8 cellular contexts compared by ENCODE assay signal in the genomic region with DNA sequence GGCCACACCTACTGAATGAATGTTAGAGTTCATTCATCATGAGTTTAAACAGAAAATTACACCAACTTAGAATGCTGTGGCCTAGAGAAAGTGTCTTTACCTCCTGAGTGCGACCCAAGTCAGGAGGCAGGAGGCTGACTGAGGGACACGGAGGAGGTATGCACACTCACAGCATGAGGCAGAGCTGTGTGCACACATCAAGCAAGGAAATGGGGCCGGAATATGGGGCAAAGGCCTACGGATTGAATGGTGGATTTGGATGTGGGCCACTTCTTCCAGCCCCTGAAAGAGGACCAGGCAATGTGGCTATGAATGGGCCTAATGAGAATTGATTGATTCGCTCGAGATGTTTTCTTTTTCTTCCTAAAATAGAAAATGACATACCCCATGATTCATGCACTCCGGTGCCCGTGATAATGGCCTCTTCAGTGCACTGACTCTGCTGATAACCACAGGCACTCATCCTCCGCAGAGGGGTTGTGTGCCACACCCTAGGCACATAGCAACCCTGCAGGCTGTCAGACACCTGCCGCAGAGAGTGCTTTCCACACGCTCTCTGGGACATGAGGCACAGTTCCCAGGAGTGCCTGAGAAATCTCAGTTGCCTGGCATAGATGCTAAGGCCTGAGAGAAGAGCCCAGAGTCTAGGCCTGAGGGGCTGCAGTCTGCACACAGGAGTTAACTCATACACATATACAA.
DNase-seq lines count a peak whose midpoint lies in the region; ATAC-seq and TF ChIP-seq lines count a peak whose summit lies in the region.

No MANE protein-coding gene starts in this region.

- H4K20me1 ChIP-seq in smooth muscle cell (ENCODE audit: low read depth) = no peaks in the 10 kb centered on the region

- H3K4me1 ChIP-seq in gastroesophageal sphincter (no peaks in the 10 kb centered on the region), skeletal muscle tissue (ENCODE audit: control insufficient read depth in 3 of 3, insufficient read depth in 3 of 3, low read length in 3 of 3) (peaks cover 0 to 19% (median 11%) of the 10 kb centered on the region in 3 donors), smooth muscle cell (ENCODE audit: low read depth) (peaks cover 4% of the 10 kb centered on the region)

- H2AFZ ChIP-seq in smooth muscle cell (ENCODE audit: low read depth) = no peak overlapping the region

- TF ChIP-seq EP300 in gastroesophageal sphincter (IDR thresholded peaks at IDR 0.05) = no peak

- H3F3A ChIP-seq in smooth muscle cell (ENCODE audit: low read depth) = no peaks in the 10 kb centered on the region

- ATAC-seq in gastroesophageal sphincter = peak; percentile 28
- ATAC-seq in HG03378 (IDR thresholded peaks at IDR 0.05; ENCODE audit: unreplicated experiment) = no peak

- no peaks in the 10 kb centered on the region for H3K9me3 ChIP-seq in gastroesophageal sphincter
- no peaks in the 10 kb centered on the region for H3K9me3 ChIP-seq in skeletal muscle tissue (ENCODE audit: control insufficient read depth in 3 of 3, low read length in 3 of 3)
- H3K9me3 ChIP-seq in smooth muscle cell (replicated peaks; ENCODE audit: low read depth) = no peaks in the 10 kb centered on the region

- H3K4me2 ChIP-seq in smooth muscle cell = no peak overlapping the region

- H3K36me3 ChIP-seq in gastroesophageal sphincter = no peaks in the 10 kb centered on the region
- H3K36me3 ChIP-seq in skeletal muscle tissue (ENCODE audit: control insufficient read depth in 3 of 3, insufficient read depth in 3 of 3, low read length in 3 of 3) = no peaks in the 10 kb centered on the region
- no peaks in the 10 kb centered on the region for H3K36me3 ChIP-seq in smooth muscle cell (ENCODE audit: low read depth)

- H3K4me3 ChIP-seq in gastroesophageal sphincter = no peak overlapping the region
- no peak overlapping the region for H3K4me3 ChIP-seq in skeletal muscle tissue (ENCODE audit: low read length in 3 of 3)
- H3K4me3 ChIP-seq in smooth muscle cell = no peak overlapping the region

- H3K9ac ChIP-seq in skeletal muscle tissue (ENCODE audit: low read depth in 1 of 3, low read length in 3 of 3) (peak overlapping the region in 2 of 3 donors; percentile 36 to 60), smooth muscle cell (ENCODE audit: low read depth) (no peak overlapping the region)

- TF ChIP-seq CTCF in gastroesophageal sphincter (IDR thresholded peaks at IDR 0.05) = no peak
- no peak for TF ChIP-seq CTCF in smooth muscle cell (IDR thresholded peaks at IDR 0.05; ENCODE audit: borderline replicate concordance, insufficient read depth, poor library complexity, severe bottlenecking)

- TF ChIP-seq POLR2A in gastroesophageal sphincter (IDR thresholded peaks at IDR 0.05) = no peak

- DNase-seq in HUDEP-2 (lab: John Stamatoyannopoulos, UW; ENCODE audit: unreplicated experiment in 76 of 76) (peak in 75 of 76 experiments; percentile 20 to 95 (median 84)), OCI-M1 (lab: John Stamatoyannopoulos, UW) (peak; percentile 92), T-helper 2 cell (no peak), smooth muscle cell (lab: John Stamatoyannopoulos, UW; ENCODE audit: unreplicated experiment) (no peak), NCI-H446 (lab: John Stamatoyannopoulos, UW) (no peak)

- WGBS in gastroesophageal sphincter (ENCODE audit: low coverage in 1 of 2), 2 donors = 68 to 74% methylated on average over 7 to 8 of the region's 11 CpGs
- 59% methylated on average over 11 of the region's 11 CpGs for WGBS in smooth muscle cell (ENCODE audit: low lambda C conversion rate)

- H3K27ac ChIP-seq in gastroesophageal sphincter (no peak overlapping the region), skeletal muscle tissue (ENCODE audit: low read depth, low read length) (peak overlapping the region; percentile 73), smooth muscle cell (ENCODE audit: low read depth) (no peak overlapping the region)

- H3K27me3 ChIP-seq in gastroesophageal sphincter (no peaks in the 10 kb centered on the region), skeletal muscle tissue (ENCODE audit: control insufficient read depth in 3 of 3, insufficient read depth in 3 of 3, low read length in 3 of 3) (no peaks in the 10 kb centered on the region), smooth muscle cell (ENCODE audit: low read depth) (peaks cover 11% of the 10 kb centered on the region)

- no peaks in the 10 kb centered on the region for H3K79me2 ChIP-seq in smooth muscle cell (ENCODE audit: low read depth)

Comparison
In these comparisons a context has a peak if more than half of its experiments do, and no peak if none do; other contexts are left out.
1. DNase-seq: peak in HUDEP-2 (75 of 76) and OCI-M1 (single experiment); none in T-helper 2 cell (0 of 5), smooth muscle cell (single experiment) and NCI-H446 (0 of 2).